Comparison of ENCODE assay signal across 1 cellular context in the genomic region with DNA sequence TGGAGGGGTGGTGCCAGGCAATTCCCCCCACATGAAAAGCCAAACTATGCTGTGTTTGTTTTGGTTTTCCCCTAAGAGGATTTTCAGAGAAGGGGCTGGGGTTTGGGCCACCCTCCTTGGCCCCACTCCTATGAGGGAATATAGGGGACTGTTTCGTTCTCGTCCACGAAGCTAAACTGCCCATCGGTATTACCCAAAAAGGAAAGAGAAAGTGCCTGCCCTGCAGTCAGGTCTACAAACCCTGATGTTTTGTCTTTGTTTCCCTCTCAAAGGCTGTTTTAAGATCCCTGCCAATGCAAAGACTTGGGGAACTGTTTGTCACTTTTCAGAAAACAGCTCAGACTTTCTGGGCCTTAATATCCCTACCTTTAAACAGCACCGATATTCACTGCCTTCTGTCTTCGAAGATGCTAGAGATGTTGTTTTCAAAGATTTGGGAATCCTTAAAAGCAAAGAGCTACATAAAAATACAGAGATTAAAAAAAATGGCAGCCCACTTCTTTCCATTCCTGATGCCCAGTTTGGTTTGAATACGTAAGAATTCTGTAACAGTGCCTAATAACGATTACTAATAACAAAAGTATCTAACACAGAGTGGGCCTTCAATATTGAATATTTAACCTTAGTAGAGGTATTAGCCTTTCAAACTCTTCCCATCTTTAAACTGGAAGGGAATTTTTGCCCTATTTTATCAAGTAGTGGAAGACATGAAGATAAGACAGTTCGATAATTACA.
TF ChIP-seq lines count a peak whose summit lies in the region.

No MANE protein-coding gene starts in this region.

TF ChIP-seq in GM23338, 12 proteins besides CTCF, POLR2A, EP300 and RAD21:
- TF ChIP-seq CREB1 (CRISPR knock-in tag; IDR thresholded peaks at IDR 0.05; ENCODE audit: low read depth) (no peak), POLR2AphosphoS5 (IDR thresholded peaks at IDR 0.05; ENCODE audit: low read depth) (no peak), ZNF114 (CRISPR knock-in tag; IDR thresholded peaks at IDR 0.05) (no peak), STAT1 (IDR thresholded peaks at IDR 0.05; ENCODE audit: unreplicated experiment) (no peak), EZH2phosphoT487 (IDR thresholded peaks at IDR 0.05; ENCODE audit: unreplicated experiment) (no peak), JUNB (IDR thresholded peaks at IDR 0.05; ENCODE audit: unreplicated experiment) (no peak), NANOG (IDR thresholded peaks at IDR 0.05; ENCODE audit: borderline replicate concordance) (no peak), ZNF331 (CRISPR knock-in tag; IDR thresholded peaks at IDR 0.05; ENCODE audit: low read depth) (no peak), EZH2 (IDR thresholded peaks at IDR 0.05; ENCODE audit: low read depth, unreplicated experiment) (no peak)
- TF ChIP-seq, protein P1, sequence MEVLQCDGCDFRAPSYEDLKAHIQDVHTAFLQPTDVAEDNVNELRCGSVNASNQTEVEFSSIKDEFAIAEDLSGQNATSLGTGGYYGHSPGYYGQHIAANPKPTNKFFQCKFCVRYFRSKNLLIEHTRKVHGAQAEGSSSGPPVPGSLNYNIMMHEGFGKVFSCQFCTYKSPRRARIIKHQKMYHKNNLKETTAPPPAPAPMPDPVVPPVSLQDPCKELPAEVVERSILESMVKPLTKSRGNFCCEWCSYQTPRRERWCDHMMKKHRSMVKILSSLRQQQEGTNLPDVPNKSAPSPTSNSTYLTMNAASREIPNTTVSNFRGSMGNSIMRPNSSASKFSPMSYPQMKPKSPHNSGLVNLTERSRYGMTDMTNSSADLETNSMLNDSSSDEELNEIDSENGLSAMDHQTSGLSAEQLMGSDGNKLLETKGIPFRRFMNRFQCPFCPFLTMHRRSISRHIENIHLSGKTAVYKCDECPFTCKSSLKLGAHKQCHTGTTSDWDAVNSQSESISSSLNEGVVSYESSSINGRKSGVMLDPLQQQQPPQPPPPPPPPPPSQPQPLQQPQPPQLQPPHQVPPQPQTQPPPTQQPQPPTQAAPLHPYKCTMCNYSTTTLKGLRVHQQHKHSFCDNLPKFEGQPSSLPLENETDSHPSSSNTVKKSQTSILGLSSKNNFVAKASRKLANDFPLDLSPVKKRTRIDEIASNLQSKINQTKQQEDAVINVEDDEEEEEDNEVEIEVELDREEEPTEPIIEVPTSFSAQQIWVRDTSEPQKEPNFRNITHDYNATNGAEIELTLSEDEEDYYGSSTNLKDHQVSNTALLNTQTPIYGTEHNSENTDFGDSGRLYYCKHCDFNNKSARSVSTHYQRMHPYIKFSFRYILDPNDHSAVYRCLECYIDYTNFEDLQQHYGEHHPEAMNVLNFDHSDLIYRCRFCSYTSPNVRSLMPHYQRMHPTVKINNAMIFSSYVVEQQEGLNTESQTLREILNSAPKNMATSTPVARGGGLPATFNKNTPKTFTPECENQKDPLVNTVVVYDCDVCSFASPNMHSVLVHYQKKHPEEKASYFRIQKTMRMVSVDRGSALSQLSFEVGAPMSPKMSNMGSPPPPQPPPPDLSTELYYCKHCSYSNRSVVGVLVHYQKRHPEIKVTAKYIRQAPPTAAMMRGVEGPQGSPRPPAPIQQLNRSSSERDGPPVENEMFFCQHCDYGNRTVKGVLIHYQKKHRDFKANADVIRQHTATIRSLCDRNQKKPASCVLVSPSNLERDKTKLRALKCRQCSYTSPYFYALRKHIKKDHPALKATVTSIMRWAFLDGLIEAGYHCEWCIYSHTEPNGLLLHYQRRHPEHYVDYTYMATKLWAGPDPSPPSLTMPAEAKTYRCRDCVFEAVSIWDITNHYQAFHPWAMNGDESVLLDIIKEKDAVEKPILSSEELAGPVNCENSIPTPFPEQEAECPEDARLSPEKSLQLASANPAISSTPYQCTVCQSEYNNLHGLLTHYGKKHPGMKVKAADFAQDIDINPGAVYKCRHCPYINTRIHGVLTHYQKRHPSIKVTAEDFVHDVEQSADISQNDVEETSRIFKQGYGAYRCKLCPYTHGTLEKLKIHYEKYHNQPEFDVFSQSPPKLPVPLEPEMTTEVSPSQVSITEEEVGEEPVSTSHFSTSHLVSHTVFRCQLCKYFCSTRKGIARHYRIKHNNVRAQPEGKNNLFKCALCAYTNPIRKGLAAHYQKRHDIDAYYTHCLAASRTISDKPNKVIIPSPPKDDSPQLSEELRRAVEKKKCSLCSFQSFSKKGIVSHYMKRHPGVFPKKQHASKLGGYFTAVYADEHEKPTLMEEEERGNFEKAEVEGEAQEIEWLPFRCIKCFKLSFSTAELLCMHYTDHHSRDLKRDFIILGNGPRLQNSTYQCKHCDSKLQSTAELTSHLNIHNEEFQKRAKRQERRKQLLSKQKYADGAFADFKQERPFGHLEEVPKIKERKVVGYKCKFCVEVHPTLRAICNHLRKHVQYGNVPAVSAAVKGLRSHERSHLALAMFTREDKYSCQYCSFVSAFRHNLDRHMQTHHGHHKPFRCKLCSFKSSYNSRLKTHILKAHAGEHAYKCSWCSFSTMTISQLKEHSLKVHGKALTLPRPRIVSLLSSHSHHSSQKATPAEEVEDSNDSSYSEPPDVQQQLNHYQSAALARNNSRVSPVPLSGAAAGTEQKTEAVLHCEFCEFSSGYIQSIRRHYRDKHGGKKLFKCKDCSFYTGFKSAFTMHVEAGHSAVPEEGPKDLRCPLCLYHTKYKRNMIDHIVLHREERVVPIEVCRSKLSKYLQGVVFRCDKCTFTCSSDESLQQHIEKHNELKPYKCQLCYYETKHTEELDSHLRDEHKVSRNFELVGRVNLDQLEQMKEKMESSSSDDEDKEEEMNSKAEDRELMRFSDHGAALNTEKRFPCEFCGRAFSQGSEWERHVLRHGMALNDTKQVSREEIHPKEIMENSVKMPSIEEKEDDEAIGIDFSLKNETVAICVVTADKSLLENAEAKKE (CRISPR knock-in tag; IDR thresholded peaks at IDR 0.05) = no peak
- TF ChIP-seq, protein P2, sequence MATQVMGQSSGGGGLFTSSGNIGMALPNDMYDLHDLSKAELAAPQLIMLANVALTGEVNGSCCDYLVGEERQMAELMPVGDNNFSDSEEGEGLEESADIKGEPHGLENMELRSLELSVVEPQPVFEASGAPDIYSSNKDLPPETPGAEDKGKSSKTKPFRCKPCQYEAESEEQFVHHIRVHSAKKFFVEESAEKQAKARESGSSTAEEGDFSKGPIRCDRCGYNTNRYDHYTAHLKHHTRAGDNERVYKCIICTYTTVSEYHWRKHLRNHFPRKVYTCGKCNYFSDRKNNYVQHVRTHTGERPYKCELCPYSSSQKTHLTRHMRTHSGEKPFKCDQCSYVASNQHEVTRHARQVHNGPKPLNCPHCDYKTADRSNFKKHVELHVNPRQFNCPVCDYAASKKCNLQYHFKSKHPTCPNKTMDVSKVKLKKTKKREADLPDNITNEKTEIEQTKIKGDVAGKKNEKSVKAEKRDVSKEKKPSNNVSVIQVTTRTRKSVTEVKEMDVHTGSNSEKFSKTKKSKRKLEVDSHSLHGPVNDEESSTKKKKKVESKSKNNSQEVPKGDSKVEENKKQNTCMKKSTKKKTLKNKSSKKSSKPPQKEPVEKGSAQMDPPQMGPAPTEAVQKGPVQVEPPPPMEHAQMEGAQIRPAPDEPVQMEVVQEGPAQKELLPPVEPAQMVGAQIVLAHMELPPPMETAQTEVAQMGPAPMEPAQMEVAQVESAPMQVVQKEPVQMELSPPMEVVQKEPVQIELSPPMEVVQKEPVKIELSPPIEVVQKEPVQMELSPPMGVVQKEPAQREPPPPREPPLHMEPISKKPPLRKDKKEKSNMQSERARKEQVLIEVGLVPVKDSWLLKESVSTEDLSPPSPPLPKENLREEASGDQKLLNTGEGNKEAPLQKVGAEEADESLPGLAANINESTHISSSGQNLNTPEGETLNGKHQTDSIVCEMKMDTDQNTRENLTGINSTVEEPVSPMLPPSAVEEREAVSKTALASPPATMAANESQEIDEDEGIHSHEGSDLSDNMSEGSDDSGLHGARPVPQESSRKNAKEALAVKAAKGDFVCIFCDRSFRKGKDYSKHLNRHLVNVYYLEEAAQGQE (IDR thresholded peaks at IDR 0.05; ENCODE audit: unreplicated experiment) = no peak
- TF ChIP-seq, protein P3, sequence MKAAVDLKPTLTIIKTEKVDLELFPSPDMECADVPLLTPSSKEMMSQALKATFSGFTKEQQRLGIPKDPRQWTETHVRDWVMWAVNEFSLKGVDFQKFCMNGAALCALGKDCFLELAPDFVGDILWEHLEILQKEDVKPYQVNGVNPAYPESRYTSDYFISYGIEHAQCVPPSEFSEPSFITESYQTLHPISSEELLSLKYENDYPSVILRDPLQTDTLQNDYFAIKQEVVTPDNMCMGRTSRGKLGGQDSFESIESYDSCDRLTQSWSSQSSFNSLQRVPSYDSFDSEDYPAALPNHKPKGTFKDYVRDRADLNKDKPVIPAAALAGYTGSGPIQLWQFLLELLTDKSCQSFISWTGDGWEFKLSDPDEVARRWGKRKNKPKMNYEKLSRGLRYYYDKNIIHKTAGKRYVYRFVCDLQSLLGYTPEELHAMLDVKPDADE (IDR thresholded peaks at IDR 0.05) = no peak
